ENCODE assay signal across 11 cellular contexts in the genomic region with DNA sequence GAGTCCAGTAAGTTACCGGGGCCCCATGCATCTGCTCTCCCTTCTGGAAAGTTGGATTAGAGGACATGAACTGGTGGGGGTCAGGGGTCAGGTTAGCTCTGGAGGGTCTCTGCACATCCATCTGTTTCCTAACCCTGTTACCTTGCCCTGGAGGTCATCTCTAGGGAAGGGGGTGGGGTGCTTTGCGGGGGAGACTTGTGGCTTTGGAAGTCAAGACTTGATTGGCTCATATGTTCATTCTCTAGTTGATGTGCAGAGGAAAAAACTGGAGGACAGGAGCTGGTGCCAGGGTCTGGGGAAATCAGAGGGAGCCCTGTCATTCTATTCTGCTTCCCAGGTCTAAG. TPM values are rescaled to one million over a fixed set of nuclear protein-coding genes. Genes with fewer than 3 reads are reported as not detected.
DNase-seq lines count a peak whose midpoint lies in the region; ATAC-seq and TF ChIP-seq lines count a peak whose summit lies in the region.
"Had no signal": no experiment of that assay in that cellular context is flagged by ENCODE, and none has a peak within 500 bp of the region (broad histone marks: within the 10 kb centered on the region; RNA-seq: fewer than 3 reads in every experiment).

No MANE protein-coding gene starts in this region.

- peak overlapping the region; percentile 69 to 89 (median 77) for H3K4me3 Mint-ChIP-seq in naive B cell
- peak overlapping the region; percentile 92 for H3K4me3 Mint-ChIP-seq in type B pancreatic cell

- H3K4me1 Mint-ChIP-seq in naive B cell (peaks cover 6 to 14% (median 14%) of the 10 kb centered on the region in 3 donors), type B pancreatic cell (ENCODE audit: unreplicated experiment) (peaks cover 23% of the 10 kb centered on the region)

- peak overlapping the region in 1 of 12 donors; percentile 93 for H3K27ac ChIP-seq in heart left ventricle
- H3K27ac ChIP-seq: neutrophil had no signal

- peaks cover 0 to 8% of the 10 kb centered on the region in 2 donors for H3K36me3 Mint-ChIP-seq in naive B cell
- peaks cover 4% of the 10 kb centered on the region for H3K36me3 Mint-ChIP-seq in type B pancreatic cell

- intact Hi-C loops in heart left ventricle (cut with DNase I) (loop anchor here in 9 of 10 donors (5.0 to 10.0 kb wide), 6 partner anchors 43 to 248 kb away; no protein-coding TSS in a partner anchor), Right ventricle myocardium inferior (cut with DNase I) (loop anchor here (5.0 to 10.0 kb wide), 2 partner anchors 43 to 520 kb away; no protein-coding TSS in a partner anchor)

- H3K27ac Mint-ChIP-seq in naive B cell (peak overlapping the region in 1 of 6 donors; percentile 23), type B pancreatic cell (peak overlapping the region; percentile 4)

- H3K9me3 Mint-ChIP-seq in naive B cell (peaks cover 0 to 5% (median 3%) of the 10 kb centered on the region in 7 donors), type B pancreatic cell (no peaks in the 10 kb centered on the region)

- DNase-seq in heart left ventricle (no peak), Right ventricle myocardium inferior (ENCODE audit: missing footprints) (no peak), astrocyte of the cerebellum (ENCODE audit: low read depth) (no peak), naive B cell (no peak), type B pancreatic cell (ENCODE audit: extremely low spot score, unreplicated experiment) (no peak), COLO668 (lab: John Stamatoyannopoulos, UW; ENCODE audit: unreplicated experiment) (no peak), DMS53 treated with DMSO at 0.1 percent for 48 hours (lab: John Stamatoyannopoulos, UW; ENCODE audit: unreplicated experiment) (no peak)
- no peak for DNase-seq in activated CD8-positive, alpha-beta memory T cell treated with anti-CD3 and anti-CD28 coated beads for 24 hours

- no peak for TF ChIP-seq POLR2A in heart left ventricle (IDR thresholded peaks at IDR 0.05)

- peaks cover 0 to 34% (median 9%) of the 10 kb centered on the region in 12 donors for H3K4me1 ChIP-seq in heart left ventricle

- H3K36me3 ChIP-seq in heart left ventricle = no peaks in the 10 kb centered on the region
- H3K36me3 ChIP-seq: neutrophil had no signal

- no peak for ATAC-seq in heart left ventricle
- no peak for ATAC-seq in Right ventricle myocardium inferior
- ATAC-seq in naive B cell (ENCODE audit: low read depth in 2 of 2) = no peak
- ATAC-seq: body of pancreas had no signal

- TF ChIP-seq CTCF in heart left ventricle (IDR thresholded peaks at IDR 0.05) = no peak
- TF ChIP-seq CTCF in astrocyte of the cerebellum (IDR thresholded peaks at IDR 0.05; ENCODE audit: low read depth, low read length, missing control alignments) = no peak
- no peak for TF ChIP-seq CTCF in type B pancreatic cell (conservative IDR thresholded peaks at IDR 0.05)

- H3K27me3 ChIP-seq in heart left ventricle = peaks cover 0 to 52% (median 0%) of the 10 kb centered on the region in 9 donors
- H3K27me3 ChIP-seq: body of pancreas had no signal

- in situ Hi-C loops in astrocyte of the cerebellum (cut with HindIII; ENCODE audit: low sequenced_read_pairs) = no loop called here

- H3K4me3 ChIP-seq in heart left ventricle (peak overlapping the region in 11 of 12 donors; percentile 62 to 92 (median 85)), astrocyte of the cerebellum (ENCODE audit: low read depth, low read length) (peak overlapping the region; percentile 83)

- 53 to 68% (median 55%) methylated on average over 2 of the region's 2 CpGs for WGBS in heart left ventricle, 4 donors

- H3K9me3 ChIP-seq in heart left ventricle = peaks cover 0 to 8% (median 0%) of the 10 kb centered on the region in 12 donors
- H3K9me3 ChIP-seq: body of pancreas, neutrophil had no signal

- H3K27me3 Mint-ChIP-seq in naive B cell = peaks cover 23 to 52% (median 28%) of the 10 kb centered on the region in 3 donors
- H3K27me3 Mint-ChIP-seq in type B pancreatic cell = peaks cover 30% of the 10 kb centered on the region

RNA-seq across cellular contexts. Expression of a gene that starts 1.6 kb away (rescaled TPM):
- total RNA-seq in heart left ventricle (100 to 1,000 TPM in 1 of 9 donors, 10 to 100 TPM in 8; 54.6 to 118 (median 77.1) TPM), Right ventricle myocardium inferior (66.0 TPM), type B pancreatic cell (ENCODE audit: low replicate concordance) (36.4 and 57.0 TPM in 2 replicates)
- polyA plus RNA-seq in heart left ventricle (10 to 100 TPM; 20.0 to 25.5 TPM), naive B cell (ENCODE audit: low read depth in 6 of 6) (under 1 TPM in 3 of 6 donors, not detected in 3; 0.26 to 0.57 (median 0.47) TPM)

RNA-seq across cellular contexts. Expression of a gene that starts 42.9 kb away (rescaled TPM):
- total RNA-seq in heart left ventricle = under 1 TPM in 5 of 9 donors, not detected in 4; 0.21 to 0.67 (median 0.50) TPM
- under 1 TPM; 0.19 to 0.28 TPM for polyA plus RNA-seq in heart left ventricle
- not detected for total RNA-seq in Right ventricle myocardium inferior
- polyA plus RNA-seq in naive B cell (ENCODE audit: low read depth in 6 of 6) = not detected
- total RNA-seq in type B pancreatic cell (ENCODE audit: low replicate concordance) = not detected in 2 replicates
- total RNA-seq: body of pancreas, PC-3 had no signal
